ENCODE assay signal across 2 cellular contexts in the genomic region with DNA sequence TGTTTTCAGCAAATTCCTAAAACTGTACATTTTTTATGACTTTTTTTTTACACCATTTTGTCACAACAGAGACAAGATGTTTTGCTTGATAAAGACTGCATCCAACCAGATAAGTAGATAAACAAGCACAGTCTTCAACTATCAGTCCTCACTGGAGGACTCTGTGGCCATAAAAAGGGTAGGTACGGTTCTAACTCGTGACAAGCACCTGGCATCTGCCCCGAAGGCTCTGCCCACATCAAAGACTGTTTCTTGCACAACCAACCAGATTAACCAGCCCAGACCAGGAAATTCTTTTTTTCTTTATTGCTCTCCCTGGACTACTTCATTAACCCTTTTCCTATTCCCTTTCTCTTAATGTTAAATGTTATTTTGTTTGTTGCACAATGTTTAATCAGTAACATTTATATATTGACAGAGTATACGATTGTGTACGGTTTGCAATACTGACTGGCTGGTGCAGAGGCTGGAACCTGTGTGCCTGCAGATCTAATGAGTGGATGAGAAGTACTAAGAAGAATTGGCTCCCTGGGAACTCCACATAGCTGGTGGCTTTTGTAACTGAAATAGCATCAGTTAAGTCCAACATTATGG.
A peak's percentile ranks its signal among the peaks of the same experiment; 100 is the strongest.
TF ChIP-seq lines count a peak whose summit lies in the region.

No MANE protein-coding gene starts in this region.

TF ChIP-seq in HCT116, 20 proteins besides CTCF, POLR2A, EP300 and RAD21 (continued from another document):
- peak; percentile 69; the same call in 1 of the 2 replicates for TF ChIP-seq SIN3A (IDR thresholded peaks at IDR 0.05; ENCODE audit: low read depth)
- TF ChIP-seq EGR1 (IDR thresholded peaks at IDR 0.05; ENCODE audit: low read depth) = no peak
- TF ChIP-seq ZFX (IDR thresholded peaks at IDR 0.05) = no peak
- TF ChIP-seq SRF (IDR thresholded peaks at IDR 0.05; ENCODE audit: low read depth) = 0 out of 2 replicates have a peak, but pooled peaks have one; percentile 47
- TF ChIP-seq, protein P1, sequence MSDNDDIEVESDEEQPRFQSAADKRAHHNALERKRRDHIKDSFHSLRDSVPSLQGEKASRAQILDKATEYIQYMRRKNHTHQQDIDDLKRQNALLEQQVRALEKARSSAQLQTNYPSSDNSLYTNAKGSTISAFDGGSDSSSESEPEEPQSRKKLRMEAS (IDR thresholded peaks at IDR 0.05) = peak; percentile 87
- no peak for TF ChIP-seq ZNF274 (IDR thresholded peaks at IDR 0.05; ENCODE audit: low read depth, low read length)
- TF ChIP-seq ELF1 (IDR thresholded peaks at IDR 0.05; ENCODE audit: borderline replicate concordance, low read depth) = no peak
- TF ChIP-seq, protein P2, sequence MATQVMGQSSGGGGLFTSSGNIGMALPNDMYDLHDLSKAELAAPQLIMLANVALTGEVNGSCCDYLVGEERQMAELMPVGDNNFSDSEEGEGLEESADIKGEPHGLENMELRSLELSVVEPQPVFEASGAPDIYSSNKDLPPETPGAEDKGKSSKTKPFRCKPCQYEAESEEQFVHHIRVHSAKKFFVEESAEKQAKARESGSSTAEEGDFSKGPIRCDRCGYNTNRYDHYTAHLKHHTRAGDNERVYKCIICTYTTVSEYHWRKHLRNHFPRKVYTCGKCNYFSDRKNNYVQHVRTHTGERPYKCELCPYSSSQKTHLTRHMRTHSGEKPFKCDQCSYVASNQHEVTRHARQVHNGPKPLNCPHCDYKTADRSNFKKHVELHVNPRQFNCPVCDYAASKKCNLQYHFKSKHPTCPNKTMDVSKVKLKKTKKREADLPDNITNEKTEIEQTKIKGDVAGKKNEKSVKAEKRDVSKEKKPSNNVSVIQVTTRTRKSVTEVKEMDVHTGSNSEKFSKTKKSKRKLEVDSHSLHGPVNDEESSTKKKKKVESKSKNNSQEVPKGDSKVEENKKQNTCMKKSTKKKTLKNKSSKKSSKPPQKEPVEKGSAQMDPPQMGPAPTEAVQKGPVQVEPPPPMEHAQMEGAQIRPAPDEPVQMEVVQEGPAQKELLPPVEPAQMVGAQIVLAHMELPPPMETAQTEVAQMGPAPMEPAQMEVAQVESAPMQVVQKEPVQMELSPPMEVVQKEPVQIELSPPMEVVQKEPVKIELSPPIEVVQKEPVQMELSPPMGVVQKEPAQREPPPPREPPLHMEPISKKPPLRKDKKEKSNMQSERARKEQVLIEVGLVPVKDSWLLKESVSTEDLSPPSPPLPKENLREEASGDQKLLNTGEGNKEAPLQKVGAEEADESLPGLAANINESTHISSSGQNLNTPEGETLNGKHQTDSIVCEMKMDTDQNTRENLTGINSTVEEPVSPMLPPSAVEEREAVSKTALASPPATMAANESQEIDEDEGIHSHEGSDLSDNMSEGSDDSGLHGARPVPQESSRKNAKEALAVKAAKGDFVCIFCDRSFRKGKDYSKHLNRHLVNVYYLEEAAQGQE (IDR thresholded peaks at IDR 0.05; ENCODE audit: low read depth) = no peak
- peak; percentile 69; the same call in 1 of the 2 replicates for TF ChIP-seq JUND (IDR thresholded peaks at IDR 0.05)
- TF ChIP-seq, protein P3, sequence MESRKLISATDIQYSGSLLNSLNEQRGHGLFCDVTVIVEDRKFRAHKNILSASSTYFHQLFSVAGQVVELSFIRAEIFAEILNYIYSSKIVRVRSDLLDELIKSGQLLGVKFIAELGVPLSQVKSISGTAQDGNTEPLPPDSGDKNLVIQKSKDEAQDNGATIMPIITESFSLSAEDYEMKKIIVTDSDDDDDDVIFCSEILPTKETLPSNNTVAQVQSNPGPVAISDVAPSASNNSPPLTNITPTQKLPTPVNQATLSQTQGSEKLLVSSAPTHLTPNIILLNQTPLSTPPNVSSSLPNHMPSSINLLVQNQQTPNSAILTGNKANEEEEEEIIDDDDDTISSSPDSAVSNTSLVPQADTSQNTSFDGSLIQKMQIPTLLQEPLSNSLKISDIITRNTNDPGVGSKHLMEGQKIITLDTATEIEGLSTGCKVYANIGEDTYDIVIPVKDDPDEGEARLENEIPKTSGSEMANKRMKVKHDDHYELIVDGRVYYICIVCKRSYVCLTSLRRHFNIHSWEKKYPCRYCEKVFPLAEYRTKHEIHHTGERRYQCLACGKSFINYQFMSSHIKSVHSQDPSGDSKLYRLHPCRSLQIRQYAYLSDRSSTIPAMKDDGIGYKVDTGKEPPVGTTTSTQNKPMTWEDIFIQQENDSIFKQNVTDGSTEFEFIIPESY (IDR thresholded peaks at IDR 0.05; ENCODE audit: extremely low read depth, insufficient replicate concordance, low read length) = no peak
- peak; percentile 93 for TF ChIP-seq SP1 (IDR thresholded peaks at IDR 0.05; ENCODE audit: low read depth)
- TF ChIP-seq YY1 (IDR thresholded peaks at IDR 0.05; ENCODE audit: extremely low read depth, insufficient replicate concordance, low read depth, low read length) = no peak

TF ChIP-seq in GM12878, 131 proteins besides CTCF, POLR2A, EP300 and RAD21:
- TF ChIP-seq, protein P4, sequence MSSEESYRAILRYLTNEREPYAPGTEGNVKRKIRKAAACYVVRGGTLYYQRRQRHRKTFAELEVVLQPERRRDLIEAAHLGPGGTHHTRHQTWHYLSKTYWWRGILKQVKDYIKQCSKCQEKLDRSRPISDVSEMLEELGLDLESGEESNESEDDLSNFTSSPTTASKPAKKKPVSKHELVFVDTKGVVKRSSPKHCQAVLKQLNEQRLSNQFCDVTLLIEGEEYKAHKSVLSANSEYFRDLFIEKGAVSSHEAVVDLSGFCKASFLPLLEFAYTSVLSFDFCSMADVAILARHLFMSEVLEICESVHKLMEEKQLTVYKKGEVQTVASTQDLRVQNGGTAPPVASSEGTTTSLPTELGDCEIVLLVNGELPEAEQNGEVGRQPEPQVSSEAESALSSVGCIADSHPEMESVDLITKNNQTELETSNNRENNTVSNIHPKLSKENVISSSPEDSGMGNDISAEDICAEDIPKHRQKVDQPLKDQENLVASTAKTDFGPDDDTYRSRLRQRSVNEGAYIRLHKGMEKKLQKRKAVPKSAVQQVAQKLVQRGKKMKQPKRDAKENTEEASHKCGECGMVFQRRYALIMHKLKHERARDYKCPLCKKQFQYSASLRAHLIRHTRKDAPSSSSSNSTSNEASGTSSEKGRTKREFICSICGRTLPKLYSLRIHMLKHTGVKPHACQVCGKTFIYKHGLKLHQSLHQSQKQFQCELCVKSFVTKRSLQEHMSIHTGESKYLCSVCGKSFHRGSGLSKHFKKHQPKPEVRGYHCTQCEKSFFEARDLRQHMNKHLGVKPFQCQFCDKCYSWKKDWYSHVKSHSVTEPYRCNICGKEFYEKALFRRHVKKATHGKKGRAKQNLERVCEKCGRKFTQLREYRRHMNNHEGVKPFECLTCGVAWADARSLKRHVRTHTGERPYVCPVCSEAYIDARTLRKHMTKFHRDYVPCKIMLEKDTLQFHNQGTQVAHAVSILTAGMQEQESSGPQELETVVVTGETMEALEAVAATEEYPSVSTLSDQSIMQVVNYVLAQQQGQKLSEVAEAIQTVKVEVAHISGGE (CRISPR knock-in tag; IDR thresholded peaks at IDR 0.05) = no peak
- peak; percentile 29 to 55; a peak in 2 of 4 replicates for TF ChIP-seq BHLHE40 (IDR thresholded peaks at IDR 0.05; ENCODE audit: borderline replicate concordance in 1 of 2, low read depth in 2 of 2, low read length in 1 of 2)
- TF ChIP-seq, protein P5, sequence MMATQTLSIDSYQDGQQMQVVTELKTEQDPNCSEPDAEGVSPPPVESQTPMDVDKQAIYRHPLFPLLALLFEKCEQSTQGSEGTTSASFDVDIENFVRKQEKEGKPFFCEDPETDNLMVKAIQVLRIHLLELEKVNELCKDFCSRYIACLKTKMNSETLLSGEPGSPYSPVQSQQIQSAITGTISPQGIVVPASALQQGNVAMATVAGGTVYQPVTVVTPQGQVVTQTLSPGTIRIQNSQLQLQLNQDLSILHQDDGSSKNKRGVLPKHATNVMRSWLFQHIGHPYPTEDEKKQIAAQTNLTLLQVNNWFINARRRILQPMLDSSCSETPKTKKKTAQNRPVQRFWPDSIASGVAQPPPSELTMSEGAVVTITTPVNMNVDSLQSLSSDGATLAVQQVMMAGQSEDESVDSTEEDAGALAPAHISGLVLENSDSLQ (IDR thresholded peaks at IDR 0.05) = no peak
- TF ChIP-seq RAD51 (IDR thresholded peaks at IDR 0.05) = peak; percentile 22; the same call in 1 of the 2 replicates
- no peak for TF ChIP-seq ZNF24 (IDR thresholded peaks at IDR 0.05)
- TF ChIP-seq, protein P6, sequence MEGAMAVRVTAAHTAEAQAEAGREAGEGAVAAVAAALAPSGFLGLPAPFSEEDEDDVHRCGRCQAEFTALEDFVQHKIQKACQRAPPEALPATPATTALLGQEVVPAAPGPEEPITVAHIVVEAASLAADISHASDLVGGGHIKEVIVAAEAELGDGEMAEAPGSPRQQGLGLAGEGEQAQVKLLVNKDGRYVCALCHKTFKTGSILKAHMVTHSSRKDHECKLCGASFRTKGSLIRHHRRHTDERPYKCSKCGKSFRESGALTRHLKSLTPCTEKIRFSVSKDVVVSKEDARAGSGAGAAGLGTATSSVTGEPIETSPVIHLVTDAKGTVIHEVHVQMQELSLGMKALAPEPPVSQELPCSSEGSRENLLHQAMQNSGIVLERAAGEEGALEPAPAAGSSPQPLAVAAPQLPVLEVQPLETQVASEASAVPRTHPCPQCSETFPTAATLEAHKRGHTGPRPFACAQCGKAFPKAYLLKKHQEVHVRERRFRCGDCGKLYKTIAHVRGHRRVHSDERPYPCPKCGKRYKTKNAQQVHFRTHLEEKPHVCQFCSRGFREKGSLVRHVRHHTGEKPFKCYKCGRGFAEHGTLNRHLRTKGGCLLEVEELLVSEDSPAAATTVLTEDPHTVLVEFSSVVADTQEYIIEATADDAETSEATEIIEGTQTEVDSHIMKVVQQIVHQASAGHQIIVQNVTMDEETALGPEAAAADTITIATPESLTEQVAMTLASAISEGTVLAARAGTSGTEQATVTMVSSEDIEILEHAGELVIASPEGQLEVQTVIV (IDR thresholded peaks at IDR 0.05; ENCODE audit: borderline replicate concordance, partially characterized antibody) = no peak
- TF ChIP-seq POLR2AphosphoS5 (IDR thresholded peaks at IDR 0.05; ENCODE audit: low read length) = no peak
- TF ChIP-seq IKZF1 (conservative IDR thresholded peaks at IDR 0.05) = 0 out of 2 replicates have a peak, but pooled peaks have one; percentile 16
- TF ChIP-seq SMAD5 (IDR thresholded peaks at IDR 0.05; ENCODE audit: low read depth) = no peak
- TF ChIP-seq ASH2L (IDR thresholded peaks at IDR 0.05; ENCODE audit: borderline replicate concordance, low read depth) = no peak
- no peak for TF ChIP-seq NFIC (IDR thresholded peaks at IDR 0.05; ENCODE audit: low read depth, low read length)
- TF ChIP-seq RUNX3 (IDR thresholded peaks at IDR 0.05; ENCODE audit: low read length) = peak; percentile 24; the same call in 1 of the 2 replicates
- TF ChIP-seq TCF7 (IDR thresholded peaks at IDR 0.05; ENCODE audit: borderline replicate concordance) = peak; percentile 61; the same call in 1 of the 2 replicates
- TF ChIP-seq RFX5 (IDR thresholded peaks at IDR 0.05; ENCODE audit: low read depth, low read length) = no peak
- no peak for TF ChIP-seq IRF4 (IDR thresholded peaks at IDR 0.05; ENCODE audit: low read depth, low read length)
- no peak for TF ChIP-seq HDGF (IDR thresholded peaks at IDR 0.05)
- TF ChIP-seq, protein P7, sequence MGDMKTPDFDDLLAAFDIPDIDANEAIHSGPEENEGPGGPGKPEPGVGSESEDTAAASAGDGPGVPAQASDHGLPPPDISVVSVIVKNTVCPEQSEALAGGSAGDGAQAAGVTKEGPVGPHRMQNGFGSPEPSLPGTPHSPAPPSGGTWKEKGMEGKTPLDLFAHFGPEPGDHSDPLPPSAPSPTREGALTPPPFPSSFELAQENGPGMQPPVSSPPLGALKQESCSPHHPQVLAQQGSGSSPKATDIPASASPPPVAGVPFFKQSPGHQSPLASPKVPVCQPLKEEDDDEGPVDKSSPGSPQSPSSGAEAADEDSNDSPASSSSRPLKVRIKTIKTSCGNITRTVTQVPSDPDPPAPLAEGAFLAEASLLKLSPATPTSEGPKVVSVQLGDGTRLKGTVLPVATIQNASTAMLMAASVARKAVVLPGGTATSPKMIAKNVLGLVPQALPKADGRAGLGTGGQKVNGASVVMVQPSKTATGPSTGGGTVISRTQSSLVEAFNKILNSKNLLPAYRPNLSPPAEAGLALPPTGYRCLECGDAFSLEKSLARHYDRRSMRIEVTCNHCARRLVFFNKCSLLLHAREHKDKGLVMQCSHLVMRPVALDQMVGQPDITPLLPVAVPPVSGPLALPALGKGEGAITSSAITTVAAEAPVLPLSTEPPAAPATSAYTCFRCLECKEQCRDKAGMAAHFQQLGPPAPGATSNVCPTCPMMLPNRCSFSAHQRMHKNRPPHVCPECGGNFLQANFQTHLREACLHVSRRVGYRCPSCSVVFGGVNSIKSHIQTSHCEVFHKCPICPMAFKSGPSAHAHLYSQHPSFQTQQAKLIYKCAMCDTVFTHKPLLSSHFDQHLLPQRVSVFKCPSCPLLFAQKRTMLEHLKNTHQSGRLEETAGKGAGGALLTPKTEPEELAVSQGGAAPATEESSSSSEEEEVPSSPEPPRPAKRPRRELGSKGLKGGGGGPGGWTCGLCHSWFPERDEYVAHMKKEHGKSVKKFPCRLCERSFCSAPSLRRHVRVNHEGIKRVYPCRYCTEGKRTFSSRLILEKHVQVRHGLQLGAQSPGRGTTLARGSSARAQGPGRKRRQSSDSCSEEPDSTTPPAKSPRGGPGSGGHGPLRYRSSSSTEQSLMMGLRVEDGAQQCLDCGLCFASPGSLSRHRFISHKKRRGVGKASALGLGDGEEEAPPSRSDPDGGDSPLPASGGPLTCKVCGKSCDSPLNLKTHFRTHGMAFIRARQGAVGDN (IDR thresholded peaks at IDR 0.05) = peak; percentile 73
